22 cellular contexts compared by ENCODE assay signal in the genomic region with DNA sequence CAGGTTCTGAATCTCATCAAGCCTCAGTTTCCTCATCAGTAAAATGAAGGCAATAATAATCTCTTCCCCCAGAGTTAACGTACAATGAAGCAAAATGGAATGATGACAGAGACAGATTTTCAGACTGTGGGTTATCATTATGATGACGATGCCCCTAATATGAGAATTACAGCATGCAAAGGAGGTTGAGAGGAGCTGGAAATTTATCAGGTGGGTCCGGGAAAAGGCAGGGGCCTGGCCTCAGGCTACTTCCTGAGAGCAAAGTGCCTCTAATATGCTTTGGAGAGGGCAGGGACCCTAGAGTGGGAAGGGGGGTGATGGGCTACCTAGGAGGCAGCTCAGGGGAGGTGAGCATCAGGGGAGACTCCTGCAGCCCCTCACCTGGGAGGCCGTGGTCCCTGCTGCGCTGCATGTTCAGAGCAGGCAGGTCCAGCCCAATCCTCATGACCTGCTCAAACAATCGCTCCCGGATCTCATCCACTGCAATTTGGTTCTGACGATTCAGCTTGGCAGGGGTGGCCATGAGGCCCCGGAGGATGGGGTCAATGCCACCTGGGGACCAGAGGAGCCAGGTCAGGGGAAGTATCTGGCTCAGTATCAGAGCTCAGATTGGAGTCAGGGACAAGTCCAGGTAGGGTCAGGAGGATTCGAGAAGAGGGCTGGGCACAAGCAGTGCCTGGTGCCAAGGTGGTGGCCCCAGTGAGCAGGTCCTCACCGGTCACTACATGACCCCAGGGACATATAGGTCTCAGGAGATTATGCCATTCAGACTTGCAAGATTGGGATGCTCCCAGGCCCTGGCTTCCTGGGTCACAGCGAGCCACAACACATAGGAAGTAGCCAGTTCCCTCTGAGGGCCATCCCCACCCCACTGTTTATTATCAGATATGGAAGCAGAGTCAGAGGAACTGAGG. TPM values are rescaled to one million over a fixed set of nuclear protein-coding genes. Genes with fewer than 3 reads are reported as not detected.
DNase-seq lines count a peak whose midpoint lies in the region; ATAC-seq, FAIRE-seq and TF ChIP-seq lines count a peak whose summit lies in the region.
"Had no signal": no experiment of that assay in that cellular context is flagged by ENCODE, and none has a peak within 500 bp of the region (broad histone marks: within the 10 kb centered on the region; RNA-seq: fewer than 3 reads in every experiment).

No MANE protein-coding gene starts in this region.

- intact Hi-C loops in activated CD4-positive, alpha-beta T cell treated with anti-CD3 and anti-CD28 coated beads, Interleukin-2, amount 10 ng/mL, durations not matched to agents 24 days and 14 days (cut with micrococcal nuclease) = no loop called here

- no peak for TF ChIP-seq CTCF in HL-60 (IDR thresholded peaks at IDR 0.05; ENCODE audit: insufficient read depth, low read length)

- H3K4me3 ChIP-seq in HL-60 (replicated peaks; ENCODE audit: insufficient read depth, low read length) = peak overlapping the region; percentile 22
- H3K4me3 ChIP-seq: GM12878, GM23338, Peyer's patch had no signal

- no peaks in the 10 kb centered on the region for H3K27me3 ChIP-seq in HL-60 (ENCODE audit: insufficient read depth, poor library complexity, severe bottlenecking)
- H3K27me3 ChIP-seq: Peyer's patch had no signal

- no peak for ATAC-seq in activated naive CD8-positive, alpha-beta T cell treated with anti-CD3 and anti-CD28 coated beads, Interleukin-2, amount 50 U/mL, for 24 hours
- ATAC-seq: GM23338, Right ventricle myocardium inferior had no signal

- H3K27me3 Mint-ChIP-seq in activated CD4-positive, alpha-beta T cell treated with anti-CD3 and anti-CD28 coated beads, Interleukin-2, amount 10 ng/mL, durations not matched to agents 24 days and 14 days = no peaks in the 10 kb centered on the region
- H3K27me3 Mint-ChIP-seq in activated naive CD8-positive, alpha-beta T cell treated with anti-CD3 and anti-CD28 coated beads, Interleukin-2, amount 50 U/mL, for 24 hours = peaks cover 1% of the 10 kb centered on the region

- no peak overlapping the region for H3K27ac Mint-ChIP-seq in activated CD4-positive, alpha-beta T cell treated with anti-CD3 and anti-CD28 coated beads, Interleukin-2, amount 10 ng/mL, durations not matched to agents 24 days and 14 days
- no peak overlapping the region for H3K27ac Mint-ChIP-seq in activated naive CD8-positive, alpha-beta T cell treated with anti-CD3 and anti-CD28 coated beads, Interleukin-2, amount 50 U/mL, for 24 hours
- H3K27ac Mint-ChIP-seq: B cell; CD4-positive, alpha-beta T cell; GM23338 had no signal

- no peak overlapping the region for H3K4me3 Mint-ChIP-seq in activated CD4-positive, alpha-beta T cell treated with anti-CD3 and anti-CD28 coated beads, Interleukin-2, amount 10 ng/mL, durations not matched to agents 24 days and 14 days
- no peak overlapping the region for H3K4me3 Mint-ChIP-seq in activated naive CD8-positive, alpha-beta T cell treated with anti-CD3 and anti-CD28 coated beads, Interleukin-2, amount 50 U/mL, for 24 hours
- H3K4me3 Mint-ChIP-seq: B cell; CD4-positive, alpha-beta T cell; GM23338 had no signal

- peak overlapping the region; percentile 99 for H3K27ac ChIP-seq in HL-60 (replicated peaks)
- H3K27ac ChIP-seq: Peyer's patch had no signal

- H3K36me3 Mint-ChIP-seq in activated CD4-positive, alpha-beta T cell treated with anti-CD3 and anti-CD28 coated beads, Interleukin-2, amount 10 ng/mL, durations not matched to agents 24 days and 14 days (ENCODE audit: low read depth) = no peaks in the 10 kb centered on the region
- H3K36me3 Mint-ChIP-seq in activated naive CD8-positive, alpha-beta T cell treated with anti-CD3 and anti-CD28 coated beads, Interleukin-2, amount 50 U/mL, for 24 hours (ENCODE audit: low read depth) = no peaks in the 10 kb centered on the region

- no peaks in the 10 kb centered on the region for H3K9me3 Mint-ChIP-seq in activated CD4-positive, alpha-beta T cell treated with anti-CD3 and anti-CD28 coated beads, Interleukin-2, amount 10 ng/mL, durations not matched to agents 24 days and 14 days
- H3K9me3 Mint-ChIP-seq in activated naive CD8-positive, alpha-beta T cell treated with anti-CD3 and anti-CD28 coated beads, Interleukin-2, amount 50 U/mL, for 24 hours = no peaks in the 10 kb centered on the region
- H3K9me3 Mint-ChIP-seq: CD4-positive, alpha-beta T cell; GM23338 had no signal

- no peaks in the 10 kb centered on the region for H3K4me1 Mint-ChIP-seq in activated CD4-positive, alpha-beta T cell treated with anti-CD3 and anti-CD28 coated beads, Interleukin-2, amount 10 ng/mL, durations not matched to agents 24 days and 14 days
- H3K4me1 Mint-ChIP-seq in activated naive CD8-positive, alpha-beta T cell treated with anti-CD3 and anti-CD28 coated beads, Interleukin-2, amount 50 U/mL, for 24 hours = peaks cover 6% of the 10 kb centered on the region
- H3K4me1 Mint-ChIP-seq: GM23338 had no signal

- peak; percentile 49 for DNase-seq in activated CD4-positive, alpha-beta T cell treated with anti-CD3 and anti-CD28 coated beads, Interleukin-2, amount 10 ng/mL, durations not matched to agents 24 days and 14 days
- no peak for DNase-seq in activated CD4-positive, alpha-beta T cell treated with anti-CD3 and anti-CD28 coated beads, Interleukin-2, amount 50 U/mL, for 4 hours
- peak in 1 of 2 experiments; percentile 34 for DNase-seq in HL-60 (ENCODE audit: low read depth in 1 of 2, low spot score in 1 of 2)
- DNase-seq in mesenteric fat pad (ENCODE audit: low spot score) = peak; percentile 74
- DNase-seq in urothelium cell line (ENCODE audit: low spot score) = peak; percentile 6
- DNase-seq in activated naive CD8-positive, alpha-beta T cell treated with anti-CD3 and anti-CD28 coated beads, Interleukin-2, amount 50 U/mL, for 24 hours = no peak
- no peak for DNase-seq in activated CD4-positive, alpha-beta T cell treated with anti-CD3 and anti-CD28 coated beads for 1 hour
- DNase-seq: CD4-positive, alpha-beta T cell; GF-D8; MM.1S; NCI-H1092 treated with DMSO at 0.1 percent for 48 hours; NCI-H2081 treated with DMSO at 0.1 percent for 48 hours; NK-92 treated with Interleukin-12 subunit alpha and Interleukin-12 subunit beta, amount 100 ng/mL, for 24 hours; Peyer's patch had no signal

- FAIRE-seq in urothelium cell line (lab: Jason Lieb, UNC) = peak; percentile 5
- FAIRE-seq: GM12878, GM19239 had no signal

RNA-seq across cellular contexts. Expression of gene MPO, which starts 8.1 kb away (rescaled TPM):
- not detected in 2 replicates for total RNA-seq in activated CD4-positive, alpha-beta T cell treated with anti-CD3 and anti-CD28 coated beads, Interleukin-2, amount 10 ng/mL, durations not matched to agents 24 days and 14 days
- total RNA-seq in mesenteric fat pad = 0.35 TPM
- total RNA-seq: A172, B cell, GM23338, LHCN-M2, NCI-H460 had no signal

RNA-seq across cellular contexts. Expression of gene LPO, which starts 34.2 kb away (rescaled TPM):
- total RNA-seq in activated CD4-positive, alpha-beta T cell treated with anti-CD3 and anti-CD28 coated beads, Interleukin-2, amount 10 ng/mL, durations not matched to agents 24 days and 14 days = not detected in 2 replicates
- total RNA-seq in mesenteric fat pad = not detected
- total RNA-seq: A172; B cell; CD4-positive, alpha-beta T cell; GM12878; LHCN-M2; Right ventricle myocardium inferior had no signal

RNA-seq across cellular contexts. Expression of gene MKS1, which starts 53.6 kb away (rescaled TPM):
- total RNA-seq in activated CD4-positive, alpha-beta T cell treated with anti-CD3 and anti-CD28 coated beads, Interleukin-2, amount 10 ng/mL, durations not matched to agents 24 days and 14 days = 21.7 and 23.1 TPM in 2 replicates
- 9.6 TPM for total RNA-seq in mesenteric fat pad

RNA-seq across cellular contexts. Expression of gene TSPOAP1, which starts 56.0 kb away (rescaled TPM):
- total RNA-seq in activated CD4-positive, alpha-beta T cell treated with anti-CD3 and anti-CD28 coated beads, Interleukin-2, amount 10 ng/mL, durations not matched to agents 24 days and 14 days = 22.6 and 23.6 TPM in 2 replicates
- total RNA-seq in mesenteric fat pad = 1.3 TPM
- total RNA-seq: A172, NCI-H460 had no signal

Comparison
In these comparisons a context has a peak if more than half of its experiments do, and no peak if none do; other contexts are left out.
1. DNase-seq: peak in activated CD4-positive, alpha-beta T cell treated with anti-CD3 and anti-CD28 coated beads, Interleukin-2, amount 10 ng/mL, durations not matched to agents 24 days and 14 days (single experiment), mesenteric fat pad (single experiment) and urothelium cell line (single experiment); none in activated CD4-positive, alpha-beta T cell treated with anti-CD3 and anti-CD28 coated beads, Interleukin-2, amount 50 U/mL, for 4 hours (0 of 2), activated naive CD8-positive, alpha-beta T cell treated with anti-CD3 and anti-CD28 coated beads, Interleukin-2, amount 50 U/mL, for 24 hours (single experiment) and activated CD4-positive, alpha-beta T cell treated with anti-CD3 and anti-CD28 coated beads for 1 hour (single experiment).